In the genomic region with DNA sequence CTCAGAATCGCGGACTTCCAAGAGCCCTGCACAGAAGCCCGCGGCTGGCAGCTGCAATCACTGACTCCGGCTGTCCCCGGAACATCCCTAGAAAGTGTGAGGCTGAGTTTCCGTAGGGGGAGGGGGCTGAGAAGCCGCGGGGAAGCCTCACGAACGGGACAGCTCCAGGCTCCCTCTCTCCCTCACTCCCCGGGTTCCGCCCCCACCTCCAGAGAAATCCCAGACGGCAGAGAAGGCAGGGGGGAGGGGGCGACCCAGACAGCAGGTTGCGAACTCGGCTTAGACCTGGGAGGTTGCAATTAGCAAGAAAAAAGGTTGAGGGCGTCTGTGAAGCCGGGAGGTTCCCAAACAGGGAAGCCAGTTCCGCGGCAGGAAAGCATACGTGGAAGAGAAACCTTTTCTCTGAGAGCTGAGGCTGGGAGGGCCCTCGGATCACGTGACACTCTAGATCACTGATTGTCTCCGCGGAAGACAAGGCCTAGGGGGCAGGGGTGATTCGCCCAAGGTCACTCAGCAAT, we compare ENCODE assay signal across 9 cellular contexts.
A peak's percentile ranks its signal among the peaks of the same experiment; 100 is the strongest.
DNase-seq lines count a peak whose midpoint lies in the region; ATAC-seq and TF ChIP-seq lines count a peak whose summit lies in the region.
"Had no signal": no experiment of that assay in that cellular context is flagged by ENCODE, and none has a peak within 500 bp of the region (broad histone marks: within the 10 kb centered on the region; RNA-seq: fewer than 3 reads in every experiment).

No MANE protein-coding gene starts in this region.

- ATAC-seq in SK-N-SH treated with all-trans-retinoic acid at 6 μM for 48 hours (no peak; the same call in 2 of the 3 replicates), psoas muscle (no peak)
- no peak for ATAC-seq in effector memory CD8-positive, alpha-beta T cell (replicated peaks)

- peaks cover 2% of the 10 kb centered on the region for H3K36me3 Mint-ChIP-seq in effector memory CD8-positive, alpha-beta T cell (ENCODE audit: insufficient read depth)

- H3K79me2 ChIP-seq in SK-N-SH (ENCODE audit: insufficient read depth), result no peaks in the 10 kb centered on the region

- no peak for TF ChIP-seq POLR2A in stomach (IDR thresholded peaks at IDR 0.05)

- H3K27ac Mint-ChIP-seq in effector memory CD8-positive, alpha-beta T cell, result no peak overlapping the region
- H3K27ac Mint-ChIP-seq: activated T-helper 1 cell treated with anti-CD3 and anti-CD28 coated beads, Interleukin-12 subunit alpha, Interleukin-12 subunit beta, Interleukin-2, Interleukin-4 antibody, amounts not matched to agents 30 ng/mL and 10 ng/mL and 1 ng/mL, durations not matched to agents 14 hours and 24 hours and 36 hours had no signal

- H4K20me1 ChIP-seq in SK-N-SH (ENCODE audit: insufficient read depth), result 0 out of 2 replicates have a peak, but pooled peaks cover 4% of the 10 kb centered on the region

- H3K4me3 ChIP-seq in SK-N-SH (ENCODE audit: low read depth in 2 of 2, low read length in 1 of 2) (peak overlapping the region; percentile 47 to 57; a peak in 3 of 4 replicates), stomach (peak overlapping the region in 3 of 4 donors; percentile 16 to 24 (median 19)), MG63 (no peak overlapping the region; the same call in 1 of the 2 replicates), psoas muscle (no peak overlapping the region)

- intact Hi-C loops in stomach (cut with DNase I; ENCODE audit: low total_unique reads) (no loop called here), psoas muscle (cut with DNase I) (no loop called here)

- no peak; the same call in 1 of the 2 replicates for TF ChIP-seq RAD21 in SK-N-SH (IDR thresholded peaks at IDR 0.05; ENCODE audit: low read length)

- H3K9me3 ChIP-seq in SK-N-SH, result no peaks in the 10 kb centered on the region
- H3K9me3 ChIP-seq in stomach, result peaks cover 0 to 4% (median 0%) of the 10 kb centered on the region in 4 donors
- no peaks in the 10 kb centered on the region for H3K9me3 ChIP-seq in MG63
- H3K9me3 ChIP-seq in psoas muscle, result no peaks in the 10 kb centered on the region

- H3F3A ChIP-seq in SK-N-SH (replicated peaks; ENCODE audit: insufficient read depth), result peaks cover 2% of the 10 kb centered on the region

- peak overlapping the region; percentile 88 for H3K4me2 ChIP-seq in SK-N-SH

- peak in 1 of 2 experiments; percentile 15; a peak in 1 of 4 replicates for TF ChIP-seq EP300 in SK-N-SH (IDR thresholded peaks at IDR 0.05; ENCODE audit: borderline replicate concordance in 1 of 2, low read depth in 1 of 2, low read length in 1 of 2)
- TF ChIP-seq EP300 in stomach (IDR thresholded peaks at IDR 0.05), result no peak

- TF ChIP-seq CTCF in SK-N-SH (IDR thresholded peaks at IDR 0.05) (no peak), stomach (IDR thresholded peaks at IDR 0.05) (no peak), psoas muscle (IDR thresholded peaks at IDR 0.05) (no peak)

- peaks cover 8% of the 10 kb centered on the region in 2 donors for H3K4me1 Mint-ChIP-seq in effector memory CD8-positive, alpha-beta T cell (ENCODE audit: low read depth in 2 of 2)

- H3K9me3 Mint-ChIP-seq in effector memory CD8-positive, alpha-beta T cell, result no peaks in the 10 kb centered on the region
- H3K9me3 Mint-ChIP-seq: activated T-helper 1 cell treated with anti-CD3 and anti-CD28 coated beads, Interleukin-12 subunit alpha, Interleukin-12 subunit beta, Interleukin-2, Interleukin-4 antibody, amounts not matched to agents 30 ng/mL and 10 ng/mL and 1 ng/mL, durations not matched to agents 14 hours and 24 hours and 36 hours had no signal

- peaks cover 0 to 27% of the 10 kb centered on the region in 2 experiments; a peak in 2 of 4 replicates for H3K4me1 ChIP-seq in SK-N-SH (ENCODE audit: control insufficient read depth in 1 of 2, insufficient read depth in 2 of 2, low read depth in 1 of 2, low read length in 1 of 2)
- H3K4me1 ChIP-seq in stomach, result peaks cover 7 to 19% (median 16%) of the 10 kb centered on the region in 4 donors
- peaks cover 3% of the 10 kb centered on the region for H3K4me1 ChIP-seq in psoas muscle

- H3K9ac ChIP-seq in SK-N-SH, result no peak overlapping the region

- H3K9me2 ChIP-seq in SK-N-SH, result no peaks in the 10 kb centered on the region

- peaks cover 79 to 93% of the 10 kb centered on the region in 2 donors for H3K27me3 Mint-ChIP-seq in effector memory CD8-positive, alpha-beta T cell

- WGBS in SK-N-SH (ENCODE audit: low lambda C conversion rate), result 0% methylated on average over 13 of the region's 27 CpGs
- 1 to 4% (median 2%) methylated on average over 17 to 27 of the region's 27 CpGs for WGBS in stomach, 5 donors
- 0 to 1% (median 1%) methylated on average over 26 to 27 of the region's 27 CpGs for WGBS in psoas muscle, 3 donors

- DNase-seq in SK-N-SH (peak; percentile 78), NCI-H446 treated with DMSO at 0.1 percent for 48 hours (lab: John Stamatoyannopoulos, UW) (peak; percentile 53), stomach (no peak), MG63 (no peak), psoas muscle (no peak), ureter (ENCODE audit: low spot score) (no peak)
- no peak for DNase-seq in effector memory CD8-positive, alpha-beta T cell

- CTCF ChIA-PET in SK-N-SH (lab: Yijun Ruan, JAX), result interaction anchor here (0.7 to 6.8 kb wide), 13 partner anchors 16 to 264 kb away, joined by 3 to 47 read pairs (median 4); partner anchors contain the start of gene CPLX2

- peaks cover 6% of the 10 kb centered on the region; the same call in 1 of the 2 replicates for H3K27me3 ChIP-seq in SK-N-SH (ENCODE audit: insufficient read depth)
- peaks cover 0 to 100% (median 42%) of the 10 kb centered on the region in 3 donors for H3K27me3 ChIP-seq in stomach
- peaks cover 33% of the 10 kb centered on the region for H3K27me3 ChIP-seq in MG63
- peaks cover 0 to 94% (median 10%) of the 10 kb centered on the region in 3 donors for H3K27me3 ChIP-seq in psoas muscle (ENCODE audit: insufficient read depth in 3 of 3, low read length in 2 of 3)

- H3K36me3 ChIP-seq in SK-N-SH (replicated peaks in 1 of 2; ENCODE audit: control insufficient read depth in 1 of 2, insufficient read depth in 2 of 2, low read length in 1 of 2), result no peaks in the 10 kb centered on the region
- no peaks in the 10 kb centered on the region for H3K36me3 ChIP-seq in stomach
- H3K36me3 ChIP-seq in MG63, result no peaks in the 10 kb centered on the region
- H3K36me3 ChIP-seq in psoas muscle (ENCODE audit: insufficient read depth in 1 of 2, low read depth in 1 of 2), result no peaks in the 10 kb centered on the region

- H2AFZ ChIP-seq in SK-N-SH (ENCODE audit: low read depth), result no peak overlapping the region

- H3K27ac ChIP-seq in SK-N-SH (ENCODE audit: low read depth in 2 of 2, low read length in 1 of 2) (peak overlapping the region in 1 of 2 experiments; percentile 92; a peak in 2 of 4 replicates), stomach (peak overlapping the region in 3 of 5 donors; percentile 28 to 60 (median 29)), psoas muscle (no peak overlapping the region)

- H3K4me3 Mint-ChIP-seq in effector memory CD8-positive, alpha-beta T cell, result peak overlapping the region; percentile 7 to 16
- H3K4me3 Mint-ChIP-seq: activated T-helper 1 cell treated with anti-CD3 and anti-CD28 coated beads, Interleukin-12 subunit alpha, Interleukin-12 subunit beta, Interleukin-2, Interleukin-4 antibody, amounts not matched to agents 30 ng/mL and 10 ng/mL and 1 ng/mL, durations not matched to agents 14 hours and 24 hours and 36 hours had no signal

- POLR2A ChIA-PET in SK-N-SH (lab: Yijun Ruan, JAX), result interaction anchor here (0.9 to 3.0 kb wide), 8 partner anchors 8 to 92 kb away, joined by 3 to 21 read pairs (median 8); partner anchors contain the start of gene CPLX2

TF ChIP-seq in SK-N-SH, 30 proteins besides CTCF, POLR2A, EP300 and RAD21 (continues in another document):
- TF ChIP-seq RCOR1 (IDR thresholded peaks at IDR 0.05; ENCODE audit: low read length), result 0 out of 2 replicates have a peak, but pooled peaks have one; percentile 32
- no peak for TF ChIP-seq GABPA (IDR thresholded peaks at IDR 0.05; ENCODE audit: low read depth)
- TF ChIP-seq GATA2 (CRISPR knock-in tag; IDR thresholded peaks at IDR 0.05), result peak; percentile 26; the same call in 1 of the 2 replicates
- no peak for TF ChIP-seq TCF12 (IDR thresholded peaks at IDR 0.05)
- TF ChIP-seq RXRA (IDR thresholded peaks at IDR 0.05; ENCODE audit: borderline replicate concordance, low read depth), result no peak
- TF ChIP-seq, protein P1, sequence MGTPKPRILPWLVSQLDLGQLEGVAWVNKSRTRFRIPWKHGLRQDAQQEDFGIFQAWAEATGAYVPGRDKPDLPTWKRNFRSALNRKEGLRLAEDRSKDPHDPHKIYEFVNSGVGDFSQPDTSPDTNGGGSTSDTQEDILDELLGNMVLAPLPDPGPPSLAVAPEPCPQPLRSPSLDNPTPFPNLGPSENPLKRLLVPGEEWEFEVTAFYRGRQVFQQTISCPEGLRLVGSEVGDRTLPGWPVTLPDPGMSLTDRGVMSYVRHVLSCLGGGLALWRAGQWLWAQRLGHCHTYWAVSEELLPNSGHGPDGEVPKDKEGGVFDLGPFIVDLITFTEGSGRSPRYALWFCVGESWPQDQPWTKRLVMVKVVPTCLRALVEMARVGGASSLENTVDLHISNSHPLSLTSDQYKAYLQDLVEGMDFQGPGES (IDR thresholded peaks at IDR 0.05; ENCODE audit: low read depth, low read length), result no peak
- TF ChIP-seq TAF1 (IDR thresholded peaks at IDR 0.05; ENCODE audit: borderline replicate concordance, low read depth, low read length), result no peak
- TF ChIP-seq MXI1 (IDR thresholded peaks at IDR 0.05; ENCODE audit: low read depth, low read length), result 0 out of 2 replicates have a peak, but pooled peaks have one; percentile 22

TF ChIP-seq in SK-N-SH treated with all-trans-retinoic acid at 6 μM for 48 hours, 23 proteins besides CTCF, POLR2A, EP300 and RAD21:
- no peak for TF ChIP-seq ZFP30 (CRISPR knock-in tag; IDR thresholded peaks at IDR 0.05)
- TF ChIP-seq ZC3H10 (CRISPR knock-in tag; IDR thresholded peaks at IDR 0.05), result no peak
- no peak for TF ChIP-seq PPARA (CRISPR knock-in tag; IDR thresholded peaks at IDR 0.05; ENCODE audit: borderline replicate concordance)
- TF ChIP-seq TCF4 (CRISPR knock-in tag; IDR thresholded peaks at IDR 0.05; ENCODE audit: borderline replicate concordance), result no peak

Comparison
In these comparisons a context has a peak if more than half of its experiments do, and no peak if none do; other contexts are left out.
1. DNase-seq: peak in SK-N-SH (single experiment) and NCI-H446 treated with DMSO at 0.1 percent for 48 hours (single experiment); none in effector memory CD8-positive, alpha-beta T cell (0 of 3), stomach (single experiment), MG63 (single experiment), psoas muscle (0 of 2) and ureter (single experiment).
2. H3K4me3 ChIP-seq: peak in SK-N-SH (2 of 2) and stomach (3 of 4); none in MG63 (single experiment) and psoas muscle (single experiment).